28 cellular contexts compared by ENCODE assay signal in genomic region chr4:138861130-138861529, GRCh38.
DNase-seq lines count a peak whose midpoint lies in the region; TF ChIP-seq lines count a peak whose summit lies in the region.
"Had no signal": no experiment of that assay in that cellular context is flagged by ENCODE, and none has a peak within 500 bp of the region (broad histone marks: within the 10 kb centered on the region; RNA-seq: fewer than 3 reads in every experiment).

No MANE protein-coding gene starts in this region.

- 32 to 35% methylated on average over 5 of the region's 5 CpGs for WGBS in GM23248 (ENCODE audit: low coverage in 1 of 2, low lambda C conversion rate in 2 of 2, missing lambda C conversion rate in 2 of 2), 2 experiments
- WGBS in smooth muscle cell (ENCODE audit: low lambda C conversion rate), result 34% methylated on average over 5 of the region's 5 CpGs

- H3K9me3 Mint-ChIP-seq in Caco-2 (ENCODE audit: unreplicated experiment), result no peaks in the 10 kb centered on the region
- H3K9me3 Mint-ChIP-seq: activated naive CD4-positive, alpha-beta T cell treated with anti-CD3 and anti-CD28 coated beads, Interleukin-2, amount 50 U/mL, for 72 hours; dendritic cell treated with granulocyte-macrophage colony-stimulating factor and Interleukin-4, amounts not matched to agents 40 ng/mL and 50 ng/mL, for 4 days; nephron; T-helper 2 cell treated with Interferon-gamma antibody and Interleukin-4, amounts not matched to agents 5 μg/mL and 100 μg/mL, for 36 hours had no signal

- H3K27ac Mint-ChIP-seq in Caco-2 (ENCODE audit: unreplicated experiment), result no peak overlapping the region
- H3K27ac Mint-ChIP-seq: activated CD8-positive, alpha-beta T cell treated with anti-CD3 and anti-CD28 coated beads, Interleukin-2, amount 10 ng/mL, durations not matched to agents 7 days and 5 days; activated naive CD4-positive, alpha-beta T cell treated with anti-CD3 and anti-CD28 coated beads, Interleukin-2, amount 50 U/mL, for 72 hours; CD14-positive monocyte; dendritic cell treated with granulocyte-macrophage colony-stimulating factor and Interleukin-4, amounts not matched to agents 40 ng/mL and 50 ng/mL, for 4 days; T-helper 2 cell treated with Interferon-gamma antibody and Interleukin-4, amounts not matched to agents 5 μg/mL and 100 μg/mL, for 36 hours had no signal

- H3K4me2 ChIP-seq in GM23248 (ENCODE audit: unreplicated experiment), result no peak overlapping the region
- no peak overlapping the region for H3K4me2 ChIP-seq in smooth muscle cell

- no peaks in the 10 kb centered on the region for H3K9me2 ChIP-seq in GM23248 (ENCODE audit: insufficient read depth)

- H3K27me3 ChIP-seq in GM23248 (replicated peaks; ENCODE audit: insufficient read depth) (peaks cover 3% of the 10 kb centered on the region; the same call in 1 of the 2 replicates), adipocyte (replicated peaks; ENCODE audit: control insufficient read depth, insufficient read depth, low read length) (peaks cover 10% of the 10 kb centered on the region), smooth muscle cell (ENCODE audit: low read depth) (no peaks in the 10 kb centered on the region), Caco-2 (replicated peaks; ENCODE audit: control insufficient read depth, insufficient read depth, low read length) (no peaks in the 10 kb centered on the region)
- H3K27me3 ChIP-seq: Peyer's patch, suprapubic skin, upper lobe of right lung had no signal

- CTCF ChIA-PET in Caco-2 (lab: Charles Lee), result no interaction called here

- POLR2A ChIA-PET in Caco-2 (lab: Charles Lee), result no interaction called here

- H3K4me1 Mint-ChIP-seq in Caco-2 (ENCODE audit: low read depth, unreplicated experiment), result peaks cover 7% of the 10 kb centered on the region
- H3K4me1 Mint-ChIP-seq: CD14-positive monocyte had no signal

- H3K4me1 ChIP-seq in GM23248 (ENCODE audit: insufficient read depth) (peaks cover 8% of the 10 kb centered on the region), adipocyte (ENCODE audit: control insufficient read depth, insufficient read depth, low read length) (no peaks in the 10 kb centered on the region), smooth muscle cell (ENCODE audit: low read depth) (no peaks in the 10 kb centered on the region), Caco-2 (no peaks in the 10 kb centered on the region)
- H3K4me1 ChIP-seq: Peyer's patch, suprapubic skin, upper lobe of right lung had no signal

- H3K9me3 ChIP-seq in GM23248 (ENCODE audit: low read depth) (no peaks in the 10 kb centered on the region), adipocyte (ENCODE audit: control insufficient read depth, low read length) (no peaks in the 10 kb centered on the region), smooth muscle cell (replicated peaks; ENCODE audit: low read depth) (no peaks in the 10 kb centered on the region), Caco-2 (no peaks in the 10 kb centered on the region)
- H3K9me3 ChIP-seq: mucosa of descending colon, Peyer's patch, suprapubic skin, upper lobe of right lung had no signal

- in situ Hi-C loops in GM23248 (cut with MboI), result loop anchor here (25.0 kb wide), 1 partner anchor 1049 kb away; no protein-coding TSS in a partner anchor

- H3F3A ChIP-seq in GM23248 (ENCODE audit: insufficient read depth) (no peaks in the 10 kb centered on the region), smooth muscle cell (ENCODE audit: low read depth) (no peaks in the 10 kb centered on the region)

- 0 out of 2 replicates have a peak overlapping the region, but pooled peaks have one; percentile 7 for H3K27ac ChIP-seq in GM23248
- peak overlapping the region; percentile 19 for H3K27ac ChIP-seq in smooth muscle cell (ENCODE audit: low read depth)
- H3K27ac ChIP-seq: Peyer's patch, suprapubic skin, upper lobe of right lung had no signal

- no peaks in the 10 kb centered on the region for H3K79me2 ChIP-seq in GM23248 (ENCODE audit: insufficient read depth)
- H3K79me2 ChIP-seq in smooth muscle cell (ENCODE audit: low read depth), result no peaks in the 10 kb centered on the region

- no TSS peak for BruUV-seq in Caco-2 (replicated peaks; lab: Mats Ljungman, UMichigan)

- intact Hi-C loops in posterior vena cava (cut with DNase I) (no loop called here), Caco-2 (cut with micrococcal nuclease; ENCODE audit: unreplicated experiment) (no loop called here)

- DNase-seq in GM23248 (peak; percentile 61), adipocyte (ENCODE audit: low read depth) (peak; percentile 34), hepatic stellate cell (ENCODE audit: low spot score) (peak; percentile 19), smooth muscle cell (lab: John Stamatoyannopoulos, UW; ENCODE audit: unreplicated experiment) (no peak), posterior vena cava (ENCODE audit: low spot score) (no peak), Caco-2 (no peak), COLO668 (lab: John Stamatoyannopoulos, UW; ENCODE audit: unreplicated experiment) (no peak)
- DNase-seq: activated CD4-positive, alpha-beta T cell treated with anti-CD3 and anti-CD28 coated beads for 1 hour; activated CD8-positive, alpha-beta T cell treated with anti-CD3 and anti-CD28 coated beads, Interleukin-2, amount 10 ng/mL, durations not matched to agents 7 days and 5 days; anterior cingulate cortex; caudate nucleus; foreskin fibroblast; H7; mucosa of descending colon; NCI-H1417 treated with DMSO at 0.1 percent for 48 hours; NCI-H2107; Peyer's patch; SIG-M5; stimulated activated naive CD4-positive, alpha-beta T cell treated with Interleukin-2 at 50 U/mL for 16 hours; upper lobe of right lung had no signal

- no peaks in the 10 kb centered on the region for H3K36me3 Mint-ChIP-seq in Caco-2 (ENCODE audit: insufficient read depth, unreplicated experiment)
- H3K36me3 Mint-ChIP-seq: activated naive CD4-positive, alpha-beta T cell treated with anti-CD3 and anti-CD28 coated beads, Interleukin-2, amount 50 U/mL, for 72 hours; CD14-positive monocyte had no signal

- no peak overlapping the region for H3K4me3 Mint-ChIP-seq in Caco-2 (ENCODE audit: unreplicated experiment)
- H3K4me3 Mint-ChIP-seq: activated CD8-positive, alpha-beta T cell treated with anti-CD3 and anti-CD28 coated beads, Interleukin-2, amount 10 ng/mL, durations not matched to agents 7 days and 5 days; CD14-positive monocyte; dendritic cell treated with granulocyte-macrophage colony-stimulating factor and Interleukin-4, amounts not matched to agents 40 ng/mL and 50 ng/mL, for 4 days; nephron; T-helper 2 cell treated with Interferon-gamma antibody and Interleukin-4, amounts not matched to agents 5 μg/mL and 100 μg/mL, for 36 hours had no signal

- no peak for TF ChIP-seq CTCF in smooth muscle cell (IDR thresholded peaks at IDR 0.05; ENCODE audit: borderline replicate concordance, insufficient read depth, poor library complexity, severe bottlenecking)
- no peak for TF ChIP-seq CTCF in Caco-2 (IDR thresholded peaks at IDR 0.05; ENCODE audit: insufficient read depth in 1 of 2, low read depth in 1 of 2, low read length in 1 of 2, severe bottlenecking in 1 of 2, unreplicated experiment in 1 of 2)

- H2AFZ ChIP-seq in GM23248 (no peak overlapping the region), smooth muscle cell (ENCODE audit: low read depth) (no peak overlapping the region)

- H3K36me3 ChIP-seq in GM23248 (ENCODE audit: low read depth) (no peaks in the 10 kb centered on the region), adipocyte (ENCODE audit: control insufficient read depth, insufficient read depth, low read length, severe bottlenecking) (no peaks in the 10 kb centered on the region), smooth muscle cell (ENCODE audit: low read depth) (no peaks in the 10 kb centered on the region), Caco-2 (ENCODE audit: control insufficient read depth, insufficient read depth, low read length) (no peaks in the 10 kb centered on the region)
- H3K36me3 ChIP-seq: Peyer's patch, suprapubic skin, upper lobe of right lung had no signal

- no peak overlapping the region for H3K4me3 ChIP-seq in GM23248
- no peak overlapping the region for H3K4me3 ChIP-seq in adipocyte (ENCODE audit: low read length)
- H3K4me3 ChIP-seq in smooth muscle cell, result no peak overlapping the region
- no peak overlapping the region for H3K4me3 ChIP-seq in Caco-2 (ENCODE audit: low read depth, low read length)
- H3K4me3 ChIP-seq: GM12878, lung, mucosa of descending colon, Peyer's patch, suprapubic skin, upper lobe of right lung had no signal

- no peaks in the 10 kb centered on the region for H4K20me1 ChIP-seq in GM23248 (ENCODE audit: insufficient read depth)
- H4K20me1 ChIP-seq in smooth muscle cell (ENCODE audit: low read depth), result no peaks in the 10 kb centered on the region

- no peaks in the 10 kb centered on the region for H3K27me3 Mint-ChIP-seq in Caco-2 (ENCODE audit: insufficient read depth, unreplicated experiment)

- H3K9ac ChIP-seq in GM23248 (no peak overlapping the region), adipocyte (ENCODE audit: low read length) (no peak overlapping the region), smooth muscle cell (ENCODE audit: low read depth) (no peak overlapping the region)

Comparison
In these comparisons a context has a peak if more than half of its experiments do, and no peak if none do; other contexts are left out.
1. DNase-seq: peak in GM23248 (single experiment), adipocyte (single experiment) and hepatic stellate cell (single experiment); none in smooth muscle cell (single experiment), posterior vena cava (single experiment), Caco-2 (0 of 2) and COLO668 (single experiment).